1 cellular context compared by ENCODE assay signal in the genomic region with DNA sequence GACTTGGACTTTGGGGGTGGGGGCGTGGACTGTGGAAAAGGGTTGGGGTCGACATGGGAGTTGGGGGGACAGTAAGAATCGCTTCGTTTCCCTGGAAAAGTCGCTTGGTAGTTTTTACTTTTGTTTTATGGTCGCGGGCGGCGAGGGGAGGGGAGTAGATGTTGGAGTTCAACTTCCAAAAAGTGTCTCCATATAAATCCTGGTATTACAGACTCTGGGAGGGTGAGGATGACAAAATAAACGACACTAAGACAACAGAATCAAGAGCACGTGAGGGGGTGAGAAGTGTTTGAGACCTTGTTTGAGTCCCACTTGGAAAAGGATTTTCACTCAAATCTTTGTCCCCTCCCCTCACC.
TF ChIP-seq lines count a peak whose summit lies in the region.

No MANE protein-coding gene starts in this region.

TF ChIP-seq in SK-N-SH treated with all-trans-retinoic acid at 6 μM for 48 hours, 23 proteins besides CTCF, POLR2A, EP300 and RAD21 (continued from another document):
- TF ChIP-seq, protein P1, sequence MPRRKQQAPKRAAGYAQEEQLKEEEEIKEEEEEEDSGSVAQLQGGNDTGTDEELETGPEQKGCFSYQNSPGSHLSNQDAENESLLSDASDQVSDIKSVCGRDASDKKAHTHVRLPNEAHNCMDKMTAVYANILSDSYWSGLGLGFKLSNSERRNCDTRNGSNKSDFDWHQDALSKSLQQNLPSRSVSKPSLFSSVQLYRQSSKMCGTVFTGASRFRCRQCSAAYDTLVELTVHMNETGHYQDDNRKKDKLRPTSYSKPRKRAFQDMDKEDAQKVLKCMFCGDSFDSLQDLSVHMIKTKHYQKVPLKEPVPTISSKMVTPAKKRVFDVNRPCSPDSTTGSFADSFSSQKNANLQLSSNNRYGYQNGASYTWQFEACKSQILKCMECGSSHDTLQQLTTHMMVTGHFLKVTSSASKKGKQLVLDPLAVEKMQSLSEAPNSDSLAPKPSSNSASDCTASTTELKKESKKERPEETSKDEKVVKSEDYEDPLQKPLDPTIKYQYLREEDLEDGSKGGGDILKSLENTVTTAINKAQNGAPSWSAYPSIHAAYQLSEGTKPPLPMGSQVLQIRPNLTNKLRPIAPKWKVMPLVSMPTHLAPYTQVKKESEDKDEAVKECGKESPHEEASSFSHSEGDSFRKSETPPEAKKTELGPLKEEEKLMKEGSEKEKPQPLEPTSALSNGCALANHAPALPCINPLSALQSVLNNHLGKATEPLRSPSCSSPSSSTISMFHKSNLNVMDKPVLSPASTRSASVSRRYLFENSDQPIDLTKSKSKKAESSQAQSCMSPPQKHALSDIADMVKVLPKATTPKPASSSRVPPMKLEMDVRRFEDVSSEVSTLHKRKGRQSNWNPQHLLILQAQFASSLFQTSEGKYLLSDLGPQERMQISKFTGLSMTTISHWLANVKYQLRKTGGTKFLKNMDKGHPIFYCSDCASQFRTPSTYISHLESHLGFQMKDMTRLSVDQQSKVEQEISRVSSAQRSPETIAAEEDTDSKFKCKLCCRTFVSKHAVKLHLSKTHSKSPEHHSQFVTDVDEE (CRISPR knock-in tag; IDR thresholded peaks at IDR 0.05) = no peak
- no peak for TF ChIP-seq ZC3H10 (CRISPR knock-in tag; IDR thresholded peaks at IDR 0.05)
- TF ChIP-seq PPARA (CRISPR knock-in tag; IDR thresholded peaks at IDR 0.05; ENCODE audit: borderline replicate concordance) = no peak
- no peak for TF ChIP-seq ESRRG (CRISPR knock-in tag; IDR thresholded peaks at IDR 0.05)
TF ChIP-seq in SK-N-SH treated with all-trans-retinoic acid at 6 μM for 48 hours: peak in this region for 0.
